In the genomic region with DNA sequence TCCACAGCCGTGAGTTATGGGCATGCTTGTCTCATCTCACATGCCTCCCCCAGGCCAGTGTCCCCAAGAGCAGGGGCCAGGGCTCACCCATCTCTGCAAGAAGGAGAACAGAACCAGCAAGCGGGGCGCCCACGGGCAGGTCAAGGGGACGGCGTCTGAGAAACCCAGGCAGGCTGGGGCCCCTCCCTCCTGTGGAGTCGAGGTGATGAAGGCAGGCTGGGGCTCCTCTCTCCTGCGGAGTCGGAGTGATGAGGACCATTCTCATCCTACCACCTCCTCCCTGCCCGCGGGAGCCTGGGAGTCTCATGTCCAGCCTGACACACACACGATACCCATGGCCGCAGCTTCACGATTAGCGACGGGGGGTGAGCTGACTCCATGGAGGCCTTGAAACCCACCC, we compare ENCODE assay signal across 18 cellular contexts.
DNase-seq lines count a peak whose midpoint lies in the region; ATAC-seq and TF ChIP-seq lines count a peak whose summit lies in the region.
"Had no signal": no experiment of that assay in that cellular context is flagged by ENCODE, and none has a peak within 500 bp of the region (broad histone marks: within the 10 kb centered on the region; RNA-seq: fewer than 3 reads in every experiment).

No MANE protein-coding gene starts in this region.

- H3K4me3 ChIP-seq in RWPE2 (ENCODE audit: severe bottlenecking): no peak overlapping the region
- no peak overlapping the region for H3K4me3 ChIP-seq in lower lobe of right lung
- H3K4me3 ChIP-seq: HAP-1 had no signal

- H3K27ac ChIP-seq in RWPE2 (ENCODE audit: poor library complexity, severe bottlenecking) (no peak overlapping the region), lower lobe of right lung (no peak overlapping the region)

- H3K4me1 Mint-ChIP-seq in glutamatergic neuron (ENCODE audit: low read depth, unreplicated experiment): peaks cover 1% of the 10 kb centered on the region
- H3K4me1 Mint-ChIP-seq in activated CD4-positive, alpha-beta T cell treated with anti-CD3 and anti-CD28 coated beads for 36 hours: no peaks in the 10 kb centered on the region
- H3K4me1 Mint-ChIP-seq: CD4-positive, CD25-positive, alpha-beta regulatory T cell; CD8-positive, alpha-beta memory T cell had no signal

- intact Hi-C loops in lower lobe of right lung (cut with DNase I): no loop called here
- intact Hi-C loops in posterior vena cava (cut with DNase I): no loop called here
- intact Hi-C loops in activated CD4-positive, alpha-beta T cell treated with anti-CD3 and anti-CD28 coated beads for 36 hours (cut with DNase I, micrococcal nuclease): no loop called here

- ATAC-seq in RWPE2 (ENCODE audit: low read depth): no peak
- ATAC-seq in lower lobe of right lung: no peak
- no peak for ATAC-seq in activated CD4-positive, alpha-beta T cell treated with anti-CD3 and anti-CD28 coated beads for 36 hours
- no peak for ATAC-seq in GM19463 (IDR thresholded peaks at IDR 0.05; ENCODE audit: unreplicated experiment)

- POLR2A ChIA-PET in activated CD4-positive, alpha-beta T cell treated with anti-CD3 and anti-CD28 coated beads for 36 hours (lab: Charles Lee): no interaction called here

- H3K27me3 Mint-ChIP-seq in glutamatergic neuron (ENCODE audit: unreplicated experiment): peaks cover 5% of the 10 kb centered on the region
- H3K27me3 Mint-ChIP-seq in activated CD4-positive, alpha-beta T cell treated with anti-CD3 and anti-CD28 coated beads for 36 hours: peaks cover under 1% of the 10 kb centered on the region
- H3K27me3 Mint-ChIP-seq: CD4-positive, CD25-positive, alpha-beta regulatory T cell had no signal

- H3K4me1 ChIP-seq in RWPE2 (ENCODE audit: insufficient read depth, poor library complexity, severe bottlenecking) (no peaks in the 10 kb centered on the region), lower lobe of right lung (no peaks in the 10 kb centered on the region)
- H3K4me1 ChIP-seq: Caco-2, HAP-1 had no signal

- H3K9me3 ChIP-seq in RWPE2 (ENCODE audit: severe bottlenecking) (no peaks in the 10 kb centered on the region), lower lobe of right lung (no peaks in the 10 kb centered on the region)
- H3K9me3 ChIP-seq: BE2C, Caco-2, HAP-1 had no signal

- no peak overlapping the region for H3K4me3 Mint-ChIP-seq in glutamatergic neuron (ENCODE audit: unreplicated experiment)
- H3K4me3 Mint-ChIP-seq in activated CD4-positive, alpha-beta T cell treated with anti-CD3 and anti-CD28 coated beads for 36 hours: no peak overlapping the region
- H3K4me3 Mint-ChIP-seq: CD4-positive, CD25-positive, alpha-beta regulatory T cell; CD8-positive, alpha-beta memory T cell had no signal

- TF ChIP-seq CTCF in RWPE2 (IDR thresholded peaks at IDR 0.05; ENCODE audit: poor library complexity, severe bottlenecking) (no peak), glutamatergic neuron (IDR thresholded peaks at IDR 0.05; ENCODE audit: partially characterized antibody, unreplicated experiment) (no peak), lower lobe of right lung (IDR thresholded peaks at IDR 0.05) (no peak)

- no peaks in the 10 kb centered on the region for H3K27me3 ChIP-seq in RWPE2 (ENCODE audit: insufficient read depth, poor library complexity, severe bottlenecking)
- no peaks in the 10 kb centered on the region for H3K27me3 ChIP-seq in lower lobe of right lung (ENCODE audit: low read depth)
- H3K27me3 ChIP-seq: BE2C had no signal

- H3K9me3 Mint-ChIP-seq in glutamatergic neuron (ENCODE audit: unreplicated experiment): peaks cover 7% of the 10 kb centered on the region
- peaks cover under 1% of the 10 kb centered on the region for H3K9me3 Mint-ChIP-seq in activated CD4-positive, alpha-beta T cell treated with anti-CD3 and anti-CD28 coated beads for 36 hours (ENCODE audit: low read depth)

- peaks cover 3% of the 10 kb centered on the region for H3K36me3 Mint-ChIP-seq in glutamatergic neuron (ENCODE audit: unreplicated experiment)
- no peaks in the 10 kb centered on the region for H3K36me3 Mint-ChIP-seq in activated CD4-positive, alpha-beta T cell treated with anti-CD3 and anti-CD28 coated beads for 36 hours (ENCODE audit: low read depth)
- H3K36me3 Mint-ChIP-seq: CD4-positive, CD25-positive, alpha-beta regulatory T cell; CD8-positive, alpha-beta memory T cell had no signal

- DNase-seq in RWPE2 (ENCODE audit: low spot score) (peak; percentile 47), glutamatergic neuron (peak; percentile 5), lower lobe of right lung (peak; percentile 35), posterior vena cava (ENCODE audit: low spot score) (peak; percentile 74), germinal center (ENCODE audit: low spot score) (no peak), D341Med (ENCODE audit: low spot score) (no peak)
- DNase-seq in activated CD4-positive, alpha-beta T cell treated with anti-CD3 and anti-CD28 coated beads for 36 hours: no peak
- DNase-seq: ACHN; C1 segment of cervical spinal cord; Caco-2; CD4-positive, CD25-positive, alpha-beta regulatory T cell; DMS153; DMS79 treated with DMSO at 0.1 percent for 48 hours; GF-D8 had no signal

- no peaks in the 10 kb centered on the region for H3K36me3 ChIP-seq in RWPE2 (ENCODE audit: low read depth)
- no peaks in the 10 kb centered on the region for H3K36me3 ChIP-seq in lower lobe of right lung
- H3K36me3 ChIP-seq: BE2C, HAP-1 had no signal

- H3K27ac Mint-ChIP-seq in glutamatergic neuron (ENCODE audit: unreplicated experiment): no peak overlapping the region
- no peak overlapping the region for H3K27ac Mint-ChIP-seq in activated CD4-positive, alpha-beta T cell treated with anti-CD3 and anti-CD28 coated beads for 36 hours
- H3K27ac Mint-ChIP-seq: CD4-positive, CD25-positive, alpha-beta regulatory T cell; CD8-positive, alpha-beta memory T cell had no signal

- CTCF ChIA-PET in activated CD4-positive, alpha-beta T cell treated with anti-CD3 and anti-CD28 coated beads for 36 hours (lab: Charles Lee): no interaction called here

Comparison
In these comparisons a context has a peak if more than half of its experiments do, and no peak if none do; other contexts are left out.
1. DNase-seq: peak in RWPE2 (single experiment), glutamatergic neuron (single experiment), lower lobe of right lung (single experiment) and posterior vena cava (single experiment); none in germinal center (single experiment), activated CD4-positive, alpha-beta T cell treated with anti-CD3 and anti-CD28 coated beads for 36 hours (single experiment) and D341Med (single experiment).